ENCODE assay signal across 20 cellular contexts in the genomic region with DNA sequence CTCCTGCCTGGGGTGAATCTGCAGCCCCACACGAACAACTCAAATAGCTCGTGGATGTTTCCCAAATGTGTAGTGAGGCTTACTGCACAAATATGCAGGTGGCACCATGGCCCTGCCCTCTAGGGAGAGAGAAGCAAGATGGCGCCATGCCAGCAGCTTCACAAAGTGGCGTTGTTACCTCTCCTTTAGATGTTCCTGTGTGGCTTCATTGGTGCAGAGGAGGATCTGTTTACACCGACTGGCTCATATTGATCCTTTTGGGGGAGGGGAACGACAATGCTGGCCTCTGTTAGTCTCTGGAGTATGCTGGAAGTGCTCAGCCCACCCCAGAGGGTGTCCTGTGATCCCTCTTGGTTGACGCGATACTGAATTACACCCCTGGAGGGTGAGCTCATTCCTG.
"Had no signal": no experiment of that assay in that cellular context is flagged by ENCODE, and none has a peak within 500 bp of the region (broad histone marks: within the 10 kb centered on the region; RNA-seq: fewer than 3 reads in every experiment).

No MANE protein-coding gene starts in this region.

- H3K9me3 Mint-ChIP-seq: effector memory CD8-positive, alpha-beta T cell; nephron; stimulated activated effector memory CD8-positive, alpha-beta T cell treated with anti-CD3 and anti-CD28 coated beads, Interleukin-12 subunit alpha, Interleukin-12 subunit beta, amount 100 ng/mL, for 72 hours; type B pancreatic cell had no signal

- H3K4me3 ChIP-seq: lower lobe of right lung, neural progenitor cell, smooth muscle cell, stomach, thyroid gland had no signal

- H3K36me3 ChIP-seq: lower lobe of right lung, neural progenitor cell, stomach, thyroid gland had no signal

- H3K4me3 Mint-ChIP-seq: effector memory CD8-positive, alpha-beta T cell; immature natural killer cell; naive B cell; nephron; neural progenitor cell; stimulated activated effector memory CD8-positive, alpha-beta T cell treated with anti-CD3 and anti-CD28 coated beads, Interleukin-12 subunit alpha, Interleukin-12 subunit beta, amount 100 ng/mL, for 72 hours; type B pancreatic cell had no signal

- H3K4me1 Mint-ChIP-seq: immature natural killer cell; naive B cell; nephron; neural progenitor cell; stimulated activated effector memory CD8-positive, alpha-beta T cell treated with anti-CD3 and anti-CD28 coated beads, Interleukin-12 subunit alpha, Interleukin-12 subunit beta, amount 100 ng/mL, for 72 hours had no signal

- ATAC-seq: effector memory CD8-positive, alpha-beta T cell; left ventricle myocardium superior; lower lobe of right lung; sciatic nerve; stimulated activated effector memory CD8-positive, alpha-beta T cell treated with anti-CD3 and anti-CD28 coated beads, Interleukin-12 subunit alpha, Interleukin-12 subunit beta, amount 100 ng/mL, for 72 hours had no signal

- H3K27me3 Mint-ChIP-seq: naive B cell had no signal

- H3K4me2 ChIP-seq: neural progenitor cell, smooth muscle cell had no signal

- H2AFZ ChIP-seq: neural progenitor cell had no signal

- H3K36me3 Mint-ChIP-seq: immature natural killer cell; naive B cell; neural progenitor cell; stimulated activated effector memory CD8-positive, alpha-beta T cell treated with anti-CD3 and anti-CD28 coated beads, Interleukin-12 subunit alpha, Interleukin-12 subunit beta, amount 100 ng/mL, for 72 hours; type B pancreatic cell had no signal

- DNase-seq: cortex of kidney; effector memory CD8-positive, alpha-beta T cell; hypothalamus; immature natural killer cell; left ventricle myocardium superior; lower lobe of right lung; naive B cell; nucleus accumbens; stimulated activated CD4-positive, alpha-beta T cell treated with anti-CD3 and anti-CD28 coated beads, Interleukin-12 subunit alpha, Interleukin-12 subunit beta, amount 100 ng/mL, for 4 hours; stimulated activated CD4-positive, alpha-beta T cell treated with anti-CD3 and anti-CD28 coated beads, Interleukin-1b, Interleukin-23, amount 100 ng/mL, for 48 hours; stimulated activated CD4-positive, alpha-beta T cell treated with anti-CD3 and anti-CD28 coated beads, Interleukin-4, amount 100 ng/mL, for 24 hours; stimulated activated naive CD4-positive, alpha-beta T cell treated with Interleukin-2 at 50 U/mL for 16 hours; stomach; thyroid gland had no signal

- H3K4me1 ChIP-seq: lower lobe of right lung, thyroid gland had no signal

- H3K9me3 ChIP-seq: lower lobe of right lung, stomach, thyroid gland had no signal

- H3K27ac Mint-ChIP-seq: effector memory CD8-positive, alpha-beta T cell; immature natural killer cell; naive B cell; nephron; neural progenitor cell; stimulated activated effector memory CD8-positive, alpha-beta T cell treated with anti-CD3 and anti-CD28 coated beads, Interleukin-12 subunit alpha, Interleukin-12 subunit beta, amount 100 ng/mL, for 72 hours; type B pancreatic cell had no signal

- H3K27me3 ChIP-seq: neural progenitor cell, stomach, thyroid gland had no signal

- H3K27ac ChIP-seq: lower lobe of right lung, neural progenitor cell, stomach, thyroid gland had no signal
